Comparison of ENCODE assay signal across 8 cellular contexts in the genomic region with DNA sequence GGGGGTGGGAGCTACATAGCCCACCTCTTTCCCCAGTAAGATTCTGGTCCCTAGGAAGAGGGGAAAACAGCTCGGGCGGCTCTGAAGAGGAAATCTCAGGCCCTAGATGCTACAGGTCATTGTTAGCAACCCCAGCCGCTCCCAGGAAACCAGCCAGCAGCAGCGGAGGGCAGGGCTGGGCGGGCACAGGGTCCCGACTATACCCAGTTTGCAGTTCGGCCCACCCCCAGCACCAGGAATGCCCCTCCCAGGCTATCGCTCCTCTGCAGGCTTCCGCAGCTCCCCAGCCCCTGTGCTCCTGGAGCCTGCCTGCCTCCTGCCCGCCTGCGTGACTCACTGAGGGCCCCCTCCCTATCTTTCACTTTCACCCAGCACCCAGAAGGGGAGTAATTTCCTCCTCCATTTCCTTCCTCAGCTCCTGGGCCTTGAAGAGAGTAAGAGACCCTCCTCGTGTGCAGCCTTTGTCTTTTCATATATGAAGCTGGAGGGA. TPM values are rescaled to one million over a fixed set of nuclear protein-coding genes. Genes with fewer than 3 reads are reported as not detected.
DNase-seq lines count a peak whose midpoint lies in the region; ATAC-seq and TF ChIP-seq lines count a peak whose summit lies in the region.

No MANE protein-coding gene starts in this region.

- ATAC-seq in right lobe of liver, result peak; percentile 58 to 77 (median 64)

- DNase-seq in ELF-1 (ENCODE audit: low read depth, low spot score), result peak; percentile 83
- peak; percentile 93 for DNase-seq in KG1 (lab: John Stamatoyannopoulos, UW)
- peak; percentile 54 for DNase-seq in activated CD4-positive, alpha-beta T cell treated with anti-CD3 and anti-CD28 coated beads for 1 hour
- peak; percentile 93 for DNase-seq in dermis blood vessel endothelial cell
- peak; percentile 72 to 78 (median 74) for DNase-seq in right lobe of liver
- DNase-seq in stimulated activated CD4-positive, alpha-beta T cell treated with anti-CD3 and anti-CD28 coated beads, TNF-alpha, amount 100 ng/mL, for 4 hours (ENCODE audit: low read depth in 3 of 3), result peak in 2 of 3 experiments; percentile 52 to 56
- no peak for DNase-seq in NCI-H2171 (lab: John Stamatoyannopoulos, UW)
- no peak for DNase-seq in NCI-H1105 (lab: John Stamatoyannopoulos, UW)

- H3K9me3 ChIP-seq in right lobe of liver, result no peaks in the 10 kb centered on the region

- no peak for TF ChIP-seq CTCF in right lobe of liver (IDR thresholded peaks at IDR 0.05)

- H3K4me3 ChIP-seq in right lobe of liver, result peak overlapping the region in 1 of 3 donors; percentile 25

- peak overlapping the region; percentile 58 to 72 (median 61) for H3K27ac ChIP-seq in right lobe of liver

- peak; percentile 1 for TF ChIP-seq POLR2A in right lobe of liver (IDR thresholded peaks at IDR 0.05)

- intact Hi-C loops in right lobe of liver (cut with DNase I), result no loop called here

- WGBS in right lobe of liver (ENCODE audit: insufficient coverage, low coverage, low lambda C conversion rate, missing lambda C conversion rate), result 3% methylated on average over 4 of the region's 12 CpGs

- H3K36me3 ChIP-seq in right lobe of liver, result peaks cover 11 to 15% (median 12%) of the 10 kb centered on the region in 4 donors

- peaks cover 2 to 64% (median 41%) of the 10 kb centered on the region in 4 donors for H3K4me1 ChIP-seq in right lobe of liver

- H3K27me3 ChIP-seq in right lobe of liver, result no peaks in the 10 kb centered on the region

RNA-seq across cellular contexts. Expression of gene PNMA1, which starts 27.2 kb away (rescaled TPM):
- total RNA-seq in dermis blood vessel endothelial cell, result 15.7 and 38.0 TPM in 2 replicates
- total RNA-seq in right lobe of liver, result 1 to 10 TPM; 1.7 to 7.6 (median 3.7) TPM

Comparison
In these comparisons a context has a peak if more than half of its experiments do, and no peak if none do; other contexts are left out.
1. DNase-seq: peak in ELF-1 (single experiment), KG1 (single experiment), activated CD4-positive, alpha-beta T cell treated with anti-CD3 and anti-CD28 coated beads for 1 hour (single experiment), dermis blood vessel endothelial cell (single experiment), right lobe of liver (3 of 3) and stimulated activated CD4-positive, alpha-beta T cell treated with anti-CD3 and anti-CD28 coated beads, TNF-alpha, amount 100 ng/mL, for 4 hours (2 of 3); none in NCI-H2171 (single experiment) and NCI-H1105 (single experiment).